Comparison of ENCODE assay signal across 20 cellular contexts in the genomic region with DNA sequence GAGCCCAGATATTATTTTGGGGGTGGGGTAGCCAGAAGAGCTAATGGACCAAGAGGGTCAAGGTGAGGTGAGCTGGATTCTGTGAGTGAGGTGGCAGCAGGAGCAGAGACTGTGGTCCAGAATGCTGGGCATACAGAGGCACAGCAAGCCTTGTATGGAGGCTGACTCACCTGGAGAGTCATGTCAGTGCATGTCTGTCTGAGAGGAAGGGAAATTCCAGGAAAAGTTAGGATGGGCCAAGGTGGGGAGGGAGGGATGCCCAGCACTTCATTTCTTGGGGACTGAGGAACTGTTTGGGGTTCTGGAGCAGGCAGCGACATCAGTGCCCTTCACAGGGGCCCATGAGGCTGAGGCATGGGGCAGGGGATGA. TPM values are rescaled to one million over a fixed set of nuclear protein-coding genes. Genes with fewer than 3 reads are reported as not detected.
A peak's percentile ranks its signal among the peaks of the same experiment; 100 is the strongest.
DNase-seq lines count a peak whose midpoint lies in the region; ATAC-seq and TF ChIP-seq lines count a peak whose summit lies in the region.
"Had no signal": no experiment of that assay in that cellular context is flagged by ENCODE, and none has a peak within 500 bp of the region (broad histone marks: within the 10 kb centered on the region; RNA-seq: fewer than 3 reads in every experiment).

No MANE protein-coding gene starts in this region.

- no peak overlapping the region for H3K9ac ChIP-seq in KMS-11

- TF ChIP-seq CTCF in KMS-11 (conservative IDR thresholded peaks at IDR 0.05; ENCODE audit: low read depth, low read length) (no peak), breast epithelium (IDR thresholded peaks at IDR 0.05) (no peak), prostate gland (IDR thresholded peaks at IDR 0.05) (no peak), GM13976 (IDR thresholded peaks at IDR 0.05; ENCODE audit: borderline replicate concordance, control extremely low read depth, extremely low read depth, insufficient read depth, missing control alignments) (no peak)

- H3K36me3 ChIP-seq in KMS-11 (ENCODE audit: insufficient read depth) = no peaks in the 10 kb centered on the region
- H3K36me3 ChIP-seq in breast epithelium = no peaks in the 10 kb centered on the region
- H3K36me3 ChIP-seq in prostate gland = peaks cover 0 to 5% of the 10 kb centered on the region in 2 donors

- DNase-seq in activated T-cell treated with anti-CD3 and anti-CD28 coated beads, Interleukin-2, amount 50 U/mL, for 72 hours = no peak
- DNase-seq in activated T-cell treated with anti-CD3 and anti-CD28 coated beads, Interleukin-2, amount 50 U/mL, for 1 hour = no peak
- DNase-seq in breast epithelium (ENCODE audit: low spot score in 2 of 2) = peak in 1 of 2 donors; percentile 68
- peak; percentile 62 for DNase-seq in prostate gland (ENCODE audit: low spot score)
- no peak for DNase-seq in activated naive CD8-positive, alpha-beta T cell treated with anti-CD3 and anti-CD28 coated beads for 36 hours
- no peak for DNase-seq in GM13976 (ENCODE audit: low spot score)
- no peak for DNase-seq in stimulated activated naive CD8-positive, alpha-beta T cell treated with anti-CD3 and anti-CD28 coated beads, Interleukin-15, amount 100 ng/mL, for 72 hours
- DNase-seq: activated B cell treated with CpG ODN at 0.5 μM for 24 hours; amygdala; DMS 273 treated with DMSO at 0.1 percent for 48 hours; NCI-H1092; NCI-H2107; NCI-H526; stimulated activated CD4-positive, alpha-beta T cell treated with anti-CD3 and anti-CD28 coated beads, Interleukin-12 subunit alpha, Interleukin-12 subunit beta, amount 100 ng/mL, for 4 hours; stimulated activated CD8-positive, alpha-beta memory T cell treated with anti-CD3 and anti-CD28 coated beads, Interleukin-4, amount 100 ng/mL, for 48 hours had no signal

- H3K27ac ChIP-seq in KMS-11 (no peak overlapping the region), breast epithelium (peak overlapping the region; percentile 72 to 75), prostate gland (peak overlapping the region; percentile 16 to 45)
- H3K27ac ChIP-seq: neutrophil, SJSA1 had no signal

- peak overlapping the region; percentile 62 for H3K27ac Mint-ChIP-seq in activated T-cell treated with anti-CD3 and anti-CD28 coated beads, Interleukin-2, amount 50 U/mL, for 72 hours
- no peak overlapping the region for H3K27ac Mint-ChIP-seq in activated naive CD8-positive, alpha-beta T cell treated with anti-CD3 and anti-CD28 coated beads for 36 hours
- peak overlapping the region in 1 of 2 donors; percentile 94 for H3K27ac Mint-ChIP-seq in stimulated activated naive CD8-positive, alpha-beta T cell treated with anti-CD3 and anti-CD28 coated beads, Interleukin-15, amount 100 ng/mL, for 72 hours
- H3K27ac Mint-ChIP-seq: activated B cell treated with CpG ODN at 0.5 μM for 24 hours; activated T-helper 2 cell treated with anti-CD3 and anti-CD28 coated beads, Interferon-gamma antibody, Interleukin-2, Interleukin-4, amounts not matched to agents 10 μg/mL and 5 μg/mL and 100 μg/mL, durations not matched to agents 14 hours and 24 hours and 36 hours had no signal

- H3K4me1 ChIP-seq in KMS-11 (ENCODE audit: low read depth, poor library complexity, severe bottlenecking) (peaks cover 50% of the 10 kb centered on the region), breast epithelium (peaks cover 0 to 8% of the 10 kb centered on the region in 2 donors), prostate gland (replicated peaks) (peaks cover 20% of the 10 kb centered on the region)
- H3K4me1 ChIP-seq: SJSA1 had no signal

- TF ChIP-seq POLR2A in breast epithelium (IDR thresholded peaks at IDR 0.05) (no peak), prostate gland (IDR thresholded peaks at IDR 0.05) (no peak)

- intact Hi-C loops in breast epithelium (cut with DNase I; ENCODE audit: low total_unique reads) (no loop called here), prostate gland (cut with DNase I) (no loop called here)

- H3K79me2 ChIP-seq in KMS-11 (ENCODE audit: insufficient read depth, low read depth) = no peaks in the 10 kb centered on the region

- no peaks in the 10 kb centered on the region for H3K36me3 Mint-ChIP-seq in activated T-cell treated with anti-CD3 and anti-CD28 coated beads, Interleukin-2, amount 50 U/mL, for 72 hours (ENCODE audit: insufficient read depth in 2 of 2)
- peaks cover 13% of the 10 kb centered on the region for H3K36me3 Mint-ChIP-seq in activated naive CD8-positive, alpha-beta T cell treated with anti-CD3 and anti-CD28 coated beads for 36 hours

- H3K9me3 ChIP-seq in breast epithelium (no peaks in the 10 kb centered on the region), prostate gland (no peaks in the 10 kb centered on the region)
- H3K9me3 ChIP-seq: neutrophil, SJSA1 had no signal

- no peaks in the 10 kb centered on the region for H4K20me1 ChIP-seq in KMS-11 (ENCODE audit: insufficient read depth)

- H3K27me3 ChIP-seq in KMS-11 (ENCODE audit: insufficient read depth, low read depth) (no peaks in the 10 kb centered on the region), breast epithelium (no peaks in the 10 kb centered on the region), prostate gland (replicated peaks; ENCODE audit: insufficient read depth) (no peaks in the 10 kb centered on the region)
- H3K27me3 ChIP-seq: neutrophil, SJSA1 had no signal

- no peak overlapping the region for H2AFZ ChIP-seq in KMS-11 (ENCODE audit: low read depth)

- peaks cover 6% of the 10 kb centered on the region for H3K4me1 Mint-ChIP-seq in activated T-cell treated with anti-CD3 and anti-CD28 coated beads, Interleukin-2, amount 50 U/mL, for 72 hours (ENCODE audit: low read depth)
- H3K4me1 Mint-ChIP-seq in activated naive CD8-positive, alpha-beta T cell treated with anti-CD3 and anti-CD28 coated beads for 36 hours = peaks cover 5% of the 10 kb centered on the region
- H3K4me1 Mint-ChIP-seq in stimulated activated naive CD8-positive, alpha-beta T cell treated with anti-CD3 and anti-CD28 coated beads, Interleukin-15, amount 100 ng/mL, for 72 hours = peaks cover 7% of the 10 kb centered on the region

- 53% methylated on average over 1 of the region's 1 CpG for WGBS in prostate gland

- no peak overlapping the region for H3K4me3 Mint-ChIP-seq in activated T-cell treated with anti-CD3 and anti-CD28 coated beads, Interleukin-2, amount 50 U/mL, for 72 hours
- no peak overlapping the region for H3K4me3 Mint-ChIP-seq in activated naive CD8-positive, alpha-beta T cell treated with anti-CD3 and anti-CD28 coated beads for 36 hours
- no peak overlapping the region for H3K4me3 Mint-ChIP-seq in stimulated activated naive CD8-positive, alpha-beta T cell treated with anti-CD3 and anti-CD28 coated beads, Interleukin-15, amount 100 ng/mL, for 72 hours
- H3K4me3 Mint-ChIP-seq: activated B cell treated with CpG ODN at 0.5 μM for 24 hours; central memory CD8-positive, alpha-beta T cell had no signal

- no peaks in the 10 kb centered on the region for H3K9me3 Mint-ChIP-seq in activated T-cell treated with anti-CD3 and anti-CD28 coated beads, Interleukin-2, amount 50 U/mL, for 72 hours
- no peaks in the 10 kb centered on the region for H3K9me3 Mint-ChIP-seq in activated naive CD8-positive, alpha-beta T cell treated with anti-CD3 and anti-CD28 coated beads for 36 hours
- H3K9me3 Mint-ChIP-seq in stimulated activated naive CD8-positive, alpha-beta T cell treated with anti-CD3 and anti-CD28 coated beads, Interleukin-15, amount 100 ng/mL, for 72 hours = no peaks in the 10 kb centered on the region
- H3K9me3 Mint-ChIP-seq: activated B cell treated with CpG ODN at 0.5 μM for 24 hours; activated T-helper 2 cell treated with anti-CD3 and anti-CD28 coated beads, Interferon-gamma antibody, Interleukin-2, Interleukin-4, amounts not matched to agents 10 μg/mL and 5 μg/mL and 100 μg/mL, durations not matched to agents 14 hours and 24 hours and 36 hours; central memory CD8-positive, alpha-beta T cell had no signal

- in situ Hi-C loops in GM13976 (cut with MboI; ENCODE audit: low sequenced_read_pairs, unreplicated experiment) = no loop called here

- H3K4me2 ChIP-seq in KMS-11 = peak overlapping the region; percentile 57; the same call in 1 of the 2 replicates

- H3K4me3 ChIP-seq in KMS-11 (IDR thresholded peaks at IDR 0.05; ENCODE audit: insufficient read depth, low read depth, low read length) = no peak overlapping the region
- H3K4me3 ChIP-seq in breast epithelium = no peak overlapping the region
- no peak overlapping the region for H3K4me3 ChIP-seq in prostate gland
- H3K4me3 ChIP-seq: SJSA1 had no signal

- H3K27me3 Mint-ChIP-seq in activated T-cell treated with anti-CD3 and anti-CD28 coated beads, Interleukin-2, amount 50 U/mL, for 72 hours (ENCODE audit: low read depth) = no peaks in the 10 kb centered on the region
- H3K27me3 Mint-ChIP-seq in activated naive CD8-positive, alpha-beta T cell treated with anti-CD3 and anti-CD28 coated beads for 36 hours = no peaks in the 10 kb centered on the region
- no peaks in the 10 kb centered on the region for H3K27me3 Mint-ChIP-seq in stimulated activated naive CD8-positive, alpha-beta T cell treated with anti-CD3 and anti-CD28 coated beads, Interleukin-15, amount 100 ng/mL, for 72 hours
- H3K27me3 Mint-ChIP-seq: activated B cell treated with CpG ODN at 0.5 μM for 24 hours; central memory CD8-positive, alpha-beta T cell had no signal

- no peak for ATAC-seq in activated T-cell treated with anti-CD3 and anti-CD28 coated beads, Interleukin-2, amount 50 U/mL, for 72 hours (replicated peaks in 1 of 2)
- ATAC-seq in stimulated activated naive CD8-positive, alpha-beta T cell treated with anti-CD3 and anti-CD28 coated beads, Interleukin-15, amount 100 ng/mL, for 72 hours = no peak

RNA-seq across cellular contexts. Expression of a gene that starts 21.1 kb away (rescaled TPM):
- 10 to 100 TPM in 1 of 2 donors, 1 to 10 TPM in 1; 8.9 to 12.4 TPM for total RNA-seq in activated T-cell treated with anti-CD3 and anti-CD28 coated beads, Interleukin-2, amount 50 U/mL, for 72 hours
- 10 to 100 TPM; 14.1 to 29.7 (median 16.1) TPM for total RNA-seq in breast epithelium
- total RNA-seq in prostate gland = 10 to 100 TPM; 24.0 to 53.1 TPM
- 10 to 100 TPM; 15.3 to 17.5 TPM for total RNA-seq in activated naive CD8-positive, alpha-beta T cell treated with anti-CD3 and anti-CD28 coated beads for 36 hours

RNA-seq across cellular contexts. Expression of a gene that starts 27.5 kb away (rescaled TPM):
- total RNA-seq in activated T-cell treated with anti-CD3 and anti-CD28 coated beads, Interleukin-2, amount 50 U/mL, for 72 hours = 1 to 10 TPM; 1.6 to 2.0 TPM
- total RNA-seq in breast epithelium (1 to 10 TPM; 4.0 to 5.6 (median 4.7) TPM), prostate gland (10 to 100 TPM in 1 of 2 donors, 1 to 10 TPM in 1; 2.9 to 17.7 TPM)
- 1 to 10 TPM; 3.5 to 4.0 TPM for total RNA-seq in activated naive CD8-positive, alpha-beta T cell treated with anti-CD3 and anti-CD28 coated beads for 36 hours

RNA-seq across cellular contexts. Expression of a gene that starts 53.0 kb away (rescaled TPM):
- 10 to 100 TPM in 1 of 2 donors, 1 to 10 TPM in 1; 7.0 to 13.1 TPM for total RNA-seq in activated T-cell treated with anti-CD3 and anti-CD28 coated beads, Interleukin-2, amount 50 U/mL, for 72 hours
- 10 to 100 TPM; 12.1 to 20.6 (median 15.7) TPM for total RNA-seq in breast epithelium
- total RNA-seq in prostate gland = 10 to 100 TPM; 14.4 to 18.5 TPM
- total RNA-seq in activated naive CD8-positive, alpha-beta T cell treated with anti-CD3 and anti-CD28 coated beads for 36 hours = 10 to 100 TPM in 1 of 2 experiments, 1 to 10 TPM in 1; 8.4 to 11.0 TPM
